In the genomic region with DNA sequence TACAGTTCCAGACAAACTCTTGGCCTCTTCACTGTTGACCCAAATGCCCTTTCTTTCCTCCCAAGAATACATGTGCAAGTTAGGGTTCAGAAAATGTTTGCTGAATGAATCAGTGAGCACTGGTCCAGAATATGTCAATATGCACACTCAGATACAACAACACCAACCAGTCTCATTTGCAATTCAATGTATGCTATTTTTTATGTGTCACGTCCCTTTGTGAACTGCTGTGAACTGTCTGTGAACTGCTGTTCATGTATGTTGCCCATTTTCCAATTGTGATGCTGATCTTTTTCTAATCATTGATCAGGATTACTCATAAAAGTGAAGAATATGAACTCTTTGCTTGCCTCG, we compare ENCODE assay signal across 10 cellular contexts. TPM values are rescaled to one million over a fixed set of nuclear protein-coding genes. Genes with fewer than 3 reads are reported as not detected.
DNase-seq lines count a peak whose midpoint lies in the region; ATAC-seq and TF ChIP-seq lines count a peak whose summit lies in the region.
"Had no signal": no experiment of that assay in that cellular context is flagged by ENCODE, and none has a peak within 500 bp of the region (broad histone marks: within the 10 kb centered on the region; RNA-seq: fewer than 3 reads in every experiment).

No MANE protein-coding gene starts in this region.

- no peaks in the 10 kb centered on the region for H3K9me3 ChIP-seq in hepatocyte (ENCODE audit: low read depth)
- H3K9me3 ChIP-seq in subcutaneous abdominal adipose tissue (ENCODE audit: control insufficient read depth in 5 of 5, low read length in 5 of 5), result no peaks in the 10 kb centered on the region

- no peaks in the 10 kb centered on the region for H4K20me1 ChIP-seq in hepatocyte (ENCODE audit: insufficient read depth, poor library complexity, severe bottlenecking)

- H3K36me3 Mint-ChIP-seq in activated T-cell treated with anti-CD3 and anti-CD28 coated beads, Interleukin-2, amount 50 U/mL, for 72 hours (ENCODE audit: insufficient read depth in 2 of 2), result peaks cover 0 to 5% of the 10 kb centered on the region in 2 donors
- H3K36me3 Mint-ChIP-seq in activated naive CD8-positive, alpha-beta T cell, result no peaks in the 10 kb centered on the region

- peaks cover 14% of the 10 kb centered on the region for H3K4me1 ChIP-seq in hepatocyte (ENCODE audit: insufficient read depth)
- H3K4me1 ChIP-seq in subcutaneous abdominal adipose tissue (ENCODE audit: control insufficient read depth in 5 of 5, insufficient read depth in 5 of 5, low read length in 5 of 5), result peaks cover 30 to 98% (median 82%) of the 10 kb centered on the region in 5 donors

- no peak overlapping the region for H3K4me3 ChIP-seq in hepatocyte
- peak overlapping the region in 1 of 5 donors; percentile 8 for H3K4me3 ChIP-seq in subcutaneous abdominal adipose tissue (ENCODE audit: low read depth in 1 of 5, low read length in 5 of 5)
- H3K4me3 ChIP-seq: SK-N-MC had no signal

- no peaks in the 10 kb centered on the region for H3K9me2 ChIP-seq in hepatocyte (replicated peaks; ENCODE audit: insufficient read depth)

- no peak for DNase-seq in activated T-cell treated with anti-CD3 and anti-CD28 coated beads, Interleukin-2, amount 50 U/mL, for 72 hours
- no peak for DNase-seq in activated T-cell treated with anti-CD3 and anti-CD28 coated beads, Interleukin-2, amount 50 U/mL, for 1 hour
- DNase-seq in hepatocyte (ENCODE audit: low spot score) (no peak), left lobe of liver (ENCODE audit: low spot score) (no peak)
- no peak for DNase-seq in stimulated activated CD4-positive, alpha-beta T cell treated with anti-CD3 and anti-CD28 coated beads, Interleukin-15, amount 100 ng/mL, for 24 hours
- DNase-seq: NCI-H2227 treated with DMSO at 0.1 percent for 48 hours had no signal

- 74% methylated on average over 2 of the region's 2 CpGs for WGBS in hepatocyte (ENCODE audit: low lambda C conversion rate, missing lambda C conversion rate)

- H3K4me2 ChIP-seq in hepatocyte, result no peak overlapping the region

- peaks cover 36% of the 10 kb centered on the region for H3K27me3 Mint-ChIP-seq in activated T-cell treated with anti-CD3 and anti-CD28 coated beads, Interleukin-2, amount 50 U/mL, for 72 hours (ENCODE audit: low read depth)
- no peaks in the 10 kb centered on the region for H3K27me3 Mint-ChIP-seq in activated naive CD8-positive, alpha-beta T cell

- peak; percentile 51 to 64 for ATAC-seq in activated T-cell treated with anti-CD3 and anti-CD28 coated beads, Interleukin-2, amount 50 U/mL, for 72 hours (replicated peaks in 1 of 2)
- ATAC-seq in left lobe of liver (no peak), HG03159 (IDR thresholded peaks at IDR 0.05; ENCODE audit: unreplicated experiment) (no peak)

- H3K79me2 ChIP-seq in hepatocyte, result no peaks in the 10 kb centered on the region

- no peaks in the 10 kb centered on the region for H3K36me3 ChIP-seq in hepatocyte (replicated peaks; ENCODE audit: insufficient read depth, low read depth)
- no peaks in the 10 kb centered on the region for H3K36me3 ChIP-seq in subcutaneous abdominal adipose tissue (ENCODE audit: control insufficient read depth in 5 of 5, insufficient read depth in 5 of 5, low read length in 5 of 5)

- H3K9ac ChIP-seq in subcutaneous abdominal adipose tissue (ENCODE audit: low read length in 5 of 5), result peak overlapping the region in 1 of 5 donors; percentile 25

- H3K27ac ChIP-seq in hepatocyte (peak overlapping the region; percentile 65), subcutaneous abdominal adipose tissue (ENCODE audit: low read depth, low read length) (peak overlapping the region; percentile 91)
- H3K27ac ChIP-seq: SK-N-MC had no signal

- H3K27me3 ChIP-seq in hepatocyte (no peaks in the 10 kb centered on the region), subcutaneous abdominal adipose tissue (ENCODE audit: control insufficient read depth in 5 of 5, insufficient read depth in 4 of 5, low read length in 5 of 5) (peaks cover 0 to 5% (median 0%) of the 10 kb centered on the region in 5 donors)

- no peaks in the 10 kb centered on the region for H3K9me3 Mint-ChIP-seq in activated T-cell treated with anti-CD3 and anti-CD28 coated beads, Interleukin-2, amount 50 U/mL, for 72 hours
- no peaks in the 10 kb centered on the region for H3K9me3 Mint-ChIP-seq in activated naive CD8-positive, alpha-beta T cell (ENCODE audit: low read depth)

- no peak overlapping the region for H2AFZ ChIP-seq in hepatocyte

- peak overlapping the region; percentile 73 to 74 for H3K4me3 Mint-ChIP-seq in activated T-cell treated with anti-CD3 and anti-CD28 coated beads, Interleukin-2, amount 50 U/mL, for 72 hours
- H3K4me3 Mint-ChIP-seq in activated naive CD8-positive, alpha-beta T cell, result peak overlapping the region; percentile 56

- peaks cover 85% of the 10 kb centered on the region for H3K4me1 Mint-ChIP-seq in activated T-cell treated with anti-CD3 and anti-CD28 coated beads, Interleukin-2, amount 50 U/mL, for 72 hours (ENCODE audit: low read depth)
- H3K4me1 Mint-ChIP-seq in activated naive CD8-positive, alpha-beta T cell (ENCODE audit: low read depth), result peaks cover 89% of the 10 kb centered on the region

- TF ChIP-seq CTCF in hepatocyte (IDR thresholded peaks at IDR 0.05; ENCODE audit: poor library complexity), result no peak

- H3K27ac Mint-ChIP-seq in activated T-cell treated with anti-CD3 and anti-CD28 coated beads, Interleukin-2, amount 50 U/mL, for 72 hours, result peak overlapping the region; percentile 96
- H3K27ac Mint-ChIP-seq in activated naive CD8-positive, alpha-beta T cell, result peak overlapping the region; percentile 82

RNA-seq across cellular contexts. Expression of a gene that starts 17.8 kb away (rescaled TPM):
- total RNA-seq in activated T-cell treated with anti-CD3 and anti-CD28 coated beads, Interleukin-2, amount 50 U/mL, for 72 hours, result 1 to 10 TPM; 6.2 to 8.4 TPM
- total RNA-seq in hepatocyte (0.44 and 0.50 TPM in 2 replicates), left lobe of liver (0.73 TPM)
- 0.21 and 0.50 TPM in 2 replicates for polyA plus RNA-seq in hepatocyte

RNA-seq across cellular contexts. Expression of a gene that starts 29.6 kb away (rescaled TPM):
- total RNA-seq in activated T-cell treated with anti-CD3 and anti-CD28 coated beads, Interleukin-2, amount 50 U/mL, for 72 hours, result 100 to 1,000 TPM in 1 of 2 donors, 10 to 100 TPM in 1; 92.7 to 111 TPM
- total RNA-seq in hepatocyte (27.8 and 32.1 TPM in 2 replicates), left lobe of liver (9.6 TPM)
- 38.9 and 43.0 TPM in 2 replicates for polyA plus RNA-seq in hepatocyte

Comparison
In these comparisons a context has a peak if more than half of its experiments do, and no peak if none do; other contexts are left out.
1. ATAC-seq: peak in activated T-cell treated with anti-CD3 and anti-CD28 coated beads, Interleukin-2, amount 50 U/mL, for 72 hours (2 of 2); none in left lobe of liver (single experiment) and HG03159 (single experiment).